1 cellular context compared by ENCODE assay signal in the genomic region with DNA sequence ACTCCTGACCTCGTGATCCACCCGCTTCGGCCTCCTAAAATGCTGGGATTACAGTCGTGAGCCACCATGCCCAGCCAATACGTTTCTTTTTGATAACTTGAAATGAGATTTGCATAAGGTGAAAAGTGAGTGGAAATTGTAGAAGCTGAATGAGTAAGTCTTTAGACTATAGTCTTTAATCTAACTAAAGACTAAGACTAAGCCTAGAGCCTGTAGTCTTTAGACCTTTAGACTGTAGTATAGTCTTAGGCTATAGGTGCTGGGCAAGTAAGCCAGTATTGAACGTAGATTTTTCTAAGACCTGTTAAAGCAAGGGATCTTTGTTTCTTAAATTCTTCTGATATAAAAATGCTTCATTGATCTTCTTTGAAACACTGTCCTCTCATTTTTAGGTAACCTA.
TF ChIP-seq lines count a peak whose summit lies in the region.

No MANE protein-coding gene starts in this region.

TF ChIP-seq in K562, 482 proteins besides CTCF, POLR2A, EP300 and RAD21 (continued from another document):
- TF ChIP-seq, protein P1, sequence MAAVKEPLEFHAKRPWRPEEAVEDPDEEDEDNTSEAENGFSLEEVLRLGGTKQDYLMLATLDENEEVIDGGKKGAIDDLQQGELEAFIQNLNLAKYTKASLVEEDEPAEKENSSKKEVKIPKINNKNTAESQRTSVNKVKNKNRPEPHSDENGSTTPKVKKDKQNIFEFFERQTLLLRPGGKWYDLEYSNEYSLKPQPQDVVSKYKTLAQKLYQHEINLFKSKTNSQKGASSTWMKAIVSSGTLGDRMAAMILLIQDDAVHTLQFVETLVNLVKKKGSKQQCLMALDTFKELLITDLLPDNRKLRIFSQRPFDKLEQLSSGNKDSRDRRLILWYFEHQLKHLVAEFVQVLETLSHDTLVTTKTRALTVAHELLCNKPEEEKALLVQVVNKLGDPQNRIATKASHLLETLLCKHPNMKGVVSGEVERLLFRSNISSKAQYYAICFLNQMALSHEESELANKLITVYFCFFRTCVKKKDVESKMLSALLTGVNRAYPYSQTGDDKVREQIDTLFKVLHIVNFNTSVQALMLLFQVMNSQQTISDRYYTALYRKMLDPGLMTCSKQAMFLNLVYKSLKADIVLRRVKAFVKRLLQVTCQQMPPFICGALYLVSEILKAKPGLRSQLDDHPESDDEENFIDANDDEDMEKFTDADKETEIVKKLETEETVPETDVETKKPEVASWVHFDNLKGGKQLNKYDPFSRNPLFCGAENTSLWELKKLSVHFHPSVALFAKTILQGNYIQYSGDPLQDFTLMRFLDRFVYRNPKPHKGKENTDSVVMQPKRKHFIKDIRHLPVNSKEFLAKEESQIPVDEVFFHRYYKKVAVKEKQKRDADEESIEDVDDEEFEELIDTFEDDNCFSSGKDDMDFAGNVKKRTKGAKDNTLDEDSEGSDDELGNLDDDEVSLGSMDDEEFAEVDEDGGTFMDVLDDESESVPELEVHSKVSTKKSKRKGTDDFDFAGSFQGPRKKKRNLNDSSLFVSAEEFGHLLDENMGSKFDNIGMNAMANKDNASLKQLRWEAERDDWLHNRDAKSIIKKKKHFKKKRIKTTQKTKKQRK (IDR thresholded peaks at IDR 0.05; ENCODE audit: borderline replicate concordance, low read depth, low read length) = no peak
TF ChIP-seq in K562: peak in this region for 0.
